ENCODE assay signal across 14 cellular contexts in genomic region chr17:80724723-80725388, GRCh38.
A peak's percentile ranks its signal among the peaks of the same experiment; 100 is the strongest.
DNase-seq lines count a peak whose midpoint lies in the region.
"Had no signal": no experiment of that assay in that cellular context is flagged by ENCODE, and none has a peak within 500 bp of the region (broad histone marks: within the 10 kb centered on the region; RNA-seq: fewer than 3 reads in every experiment).

No MANE protein-coding gene starts in this region.

- H3K4me3 ChIP-seq in BLaER1 treated with 17β-estradiol and CSF1 and Interleukin-3, amounts not matched to agents 10 nM and 100 nM, result no peak overlapping the region
- H3K4me3 ChIP-seq in MG63, result no peak overlapping the region
- H3K4me3 ChIP-seq in effector memory CD4-positive, alpha-beta T cell (ENCODE audit: insufficient read depth, low read depth, low read length, poor library complexity, severe bottlenecking), result no peak overlapping the region
- H3K4me3 ChIP-seq: heart left ventricle, PC-9, uterus had no signal

- H3K4me1 ChIP-seq in BLaER1 treated with 17β-estradiol and CSF1 and Interleukin-3, amounts not matched to agents 10 nM and 100 nM, result peaks cover 22 to 52% (median 46%) of the 10 kb centered on the region in 10 experiments
- H3K4me1 ChIP-seq in effector memory CD4-positive, alpha-beta T cell (ENCODE audit: control insufficient read depth, insufficient read depth, low read length, poor library complexity, severe bottlenecking), result peaks cover 3% of the 10 kb centered on the region
- H3K4me1 ChIP-seq: uterus had no signal

- H4K20me1 ChIP-seq in BLaER1 treated with 17β-estradiol and CSF1 and Interleukin-3, amounts not matched to agents 10 nM and 100 nM, result peaks cover 84 to 100% (median 100%) of the 10 kb centered on the region in 11 experiments

- H3K36me3 ChIP-seq in BLaER1 treated with 17β-estradiol and CSF1 and Interleukin-3, amounts not matched to agents 10 nM and 100 nM, result peaks cover 0 to 9% (median 3%) of the 10 kb centered on the region in 11 experiments; a peak in 3 of 22 replicates
- no peaks in the 10 kb centered on the region; the same call in 1 of the 2 replicates for H3K36me3 ChIP-seq in MG63
- H3K36me3 ChIP-seq in effector memory CD4-positive, alpha-beta T cell (ENCODE audit: control insufficient read depth, insufficient read depth, low read length), result no peaks in the 10 kb centered on the region
- H3K36me3 ChIP-seq: heart left ventricle, uterus had no signal

- H3K9me3 ChIP-seq in BLaER1 treated with 17β-estradiol and CSF1 and Interleukin-3, amounts not matched to agents 10 nM and 100 nM (replicated peaks in 1 of 11), result no peaks in the 10 kb centered on the region
- 0 out of 2 replicates have a peak, but pooled peaks cover 3% of the 10 kb centered on the region for H3K9me3 ChIP-seq in MG63
- H3K9me3 ChIP-seq in effector memory CD4-positive, alpha-beta T cell (ENCODE audit: control insufficient read depth, low read length), result no peaks in the 10 kb centered on the region
- H3K9me3 ChIP-seq: uterus had no signal

- no peak overlapping the region for H3K9ac ChIP-seq in BLaER1 treated with 17β-estradiol and CSF1 and Interleukin-3, amounts not matched to agents 10 nM and 100 nM

- no peak overlapping the region for H3K27ac ChIP-seq in BLaER1 treated with 17β-estradiol and CSF1 and Interleukin-3, amounts not matched to agents 10 nM and 100 nM
- H3K27ac ChIP-seq in effector memory CD4-positive, alpha-beta T cell (ENCODE audit: insufficient read depth, low read length, poor library complexity, severe bottlenecking), result no peak overlapping the region
- H3K27ac ChIP-seq: heart left ventricle, PC-9 had no signal

- H3K4me2 ChIP-seq in BLaER1 treated with 17β-estradiol and CSF1 and Interleukin-3, amounts not matched to agents 10 nM and 100 nM, result peak overlapping the region; percentile 20 to 92 (median 78); a peak in 20 of 22 replicates
- H3K4me2 ChIP-seq: PC-9 had no signal

- DNase-seq in MG63, result peak; percentile 82
- peak; percentile 13 for DNase-seq in dermis blood vessel endothelial cell
- DNase-seq in non-pigmented ciliary epithelial cell (ENCODE audit: low read depth), result peak; percentile 32
- no peak for DNase-seq in GDM1 (lab: John Stamatoyannopoulos, UW)
- no peak for DNase-seq in NK-92 (lab: John Stamatoyannopoulos, UW; ENCODE audit: unreplicated experiment)
- DNase-seq in DMS153 (lab: John Stamatoyannopoulos, UW), result no peak
- DNase-seq in effector memory CD4-positive, alpha-beta T cell, result no peak
- DNase-seq: activated CD4-positive, alpha-beta T cell treated with anti-CD3 and anti-CD28 coated beads, Interleukin-2, amount 10 ng/mL, durations not matched to agents 7 days and 5 days; heart left ventricle; naive thymus-derived CD4-positive, alpha-beta T cell; NCI-H1092; uterus had no signal

- H3K27me3 ChIP-seq in BLaER1 treated with 17β-estradiol and CSF1 and Interleukin-3, amounts not matched to agents 10 nM and 100 nM, result no peaks in the 10 kb centered on the region; a peak in 1 of 22 replicates
- no peaks in the 10 kb centered on the region for H3K27me3 ChIP-seq in MG63
- no peaks in the 10 kb centered on the region for H3K27me3 ChIP-seq in effector memory CD4-positive, alpha-beta T cell (replicated peaks; ENCODE audit: control insufficient read depth, insufficient read depth, low read length, poor library complexity, severe bottlenecking)
- H3K27me3 ChIP-seq: heart left ventricle, uterus had no signal

Comparison
In these comparisons a context has a peak if more than half of its experiments do, and no peak if none do; other contexts are left out.
1. DNase-seq: peak in MG63 (single experiment), dermis blood vessel endothelial cell (single experiment) and non-pigmented ciliary epithelial cell (single experiment); none in GDM1 (single experiment), NK-92 (single experiment), DMS153 (single experiment) and effector memory CD4-positive, alpha-beta T cell (0 of 3).